In genomic region chr11:77108436-77108835, GRCh38 we compare ENCODE assay signal across 29 cellular contexts. TPM values are rescaled to one million over a fixed set of nuclear protein-coding genes. Genes with fewer than 3 reads are reported as not detected.
DNase-seq lines count a peak whose midpoint lies in the region; ATAC-seq, FAIRE-seq and TF ChIP-seq lines count a peak whose summit lies in the region.
"Had no signal": no experiment of that assay in that cellular context is flagged by ENCODE, and none has a peak within 500 bp of the region (broad histone marks: within the 10 kb centered on the region; RNA-seq: fewer than 3 reads in every experiment).

No MANE protein-coding gene starts in this region.

- H2BK12ac ChIP-seq in mesenchymal stem cell (ENCODE audit: low read length in 2 of 2), result peak overlapping the region in 1 of 2 experiments; percentile 61

- H3K4me3 ChIP-seq in adrenal gland (no peak overlapping the region), mesenchymal stem cell (ENCODE audit: insufficient read depth in 1 of 2, low read depth in 1 of 2, low read length in 2 of 2) (no peak overlapping the region), transverse colon (no peak overlapping the region)
- H3K4me3 ChIP-seq: left lung, right lobe of liver, SJSA1, tibial artery had no signal

- TF ChIP-seq EP300 in transverse colon (IDR thresholded peaks at IDR 0.05; ENCODE audit: low read depth), result no peak

- H3K27me3 Mint-ChIP-seq in activated CD8-positive, alpha-beta memory T cell treated with anti-CD3 and anti-CD28 coated beads, Interleukin-2, amount 10 ng/mL, durations not matched to agents 7 days and 5 days, result peaks cover 3% of the 10 kb centered on the region
- H3K27me3 Mint-ChIP-seq: activated CD4-positive, alpha-beta T cell treated with anti-CD3 and anti-CD28 coated beads, Interleukin-2, amount 10 ng/mL, durations not matched to agents 7 days and 5 days; activated naive CD8-positive, alpha-beta T cell; naive B cell; progenitor cell of endocrine pancreas had no signal

- no peak overlapping the region for H4K8ac ChIP-seq in mesenchymal stem cell (ENCODE audit: low read length)

- no peak overlapping the region for H3K23ac ChIP-seq in mesenchymal stem cell (ENCODE audit: low read length in 2 of 2)

- no peaks in the 10 kb centered on the region for H3K9me3 ChIP-seq in adrenal gland (replicated peaks in 1 of 3)
- no peaks in the 10 kb centered on the region for H3K9me3 ChIP-seq in mesenchymal stem cell (ENCODE audit: control insufficient read depth, low read length)
- H3K9me3 ChIP-seq in transverse colon, result no peaks in the 10 kb centered on the region
- H3K9me3 ChIP-seq: left lung, right lobe of liver, SJSA1, tibial artery had no signal

- H3K4me1 Mint-ChIP-seq in activated CD8-positive, alpha-beta memory T cell treated with anti-CD3 and anti-CD28 coated beads, Interleukin-2, amount 10 ng/mL, durations not matched to agents 7 days and 5 days, result peaks cover 2% of the 10 kb centered on the region

- no peak overlapping the region for H3K9ac ChIP-seq in mesenchymal stem cell (ENCODE audit: low read length)

- H3K4me2 ChIP-seq in mesenchymal stem cell (ENCODE audit: low read length, poor library complexity, severe bottlenecking), result no peak overlapping the region

- peak overlapping the region in 1 of 2 experiments; percentile 76 for H3K14ac ChIP-seq in mesenchymal stem cell (ENCODE audit: low read length in 2 of 2)

- H4K91ac ChIP-seq in mesenchymal stem cell (ENCODE audit: low read length), result no peak overlapping the region

- H3K36me3 ChIP-seq in adrenal gland (replicated peaks in 1 of 2) (no peaks in the 10 kb centered on the region), mesenchymal stem cell (ENCODE audit: control insufficient read depth in 1 of 2, insufficient read depth in 2 of 2, low read depth in 1 of 2, low read length in 2 of 2) (peaks cover 7 to 19% of the 10 kb centered on the region in 2 experiments), transverse colon (no peaks in the 10 kb centered on the region)
- H3K36me3 ChIP-seq: left lung, SJSA1 had no signal

- no peaks in the 10 kb centered on the region for H3K9me3 Mint-ChIP-seq in activated CD8-positive, alpha-beta memory T cell treated with anti-CD3 and anti-CD28 coated beads, Interleukin-2, amount 10 ng/mL, durations not matched to agents 7 days and 5 days (ENCODE audit: low read depth)
- H3K9me3 Mint-ChIP-seq: activated CD4-positive, alpha-beta T cell treated with anti-CD3 and anti-CD28 coated beads, Interleukin-2, amount 10 ng/mL, durations not matched to agents 7 days and 5 days; naive B cell had no signal

- peak overlapping the region in 1 of 2 experiments; percentile 45 for H3K4ac ChIP-seq in mesenchymal stem cell (ENCODE audit: low read depth in 1 of 2, low read length in 2 of 2)

- H2BK15ac ChIP-seq in mesenchymal stem cell (ENCODE audit: low read depth, poor library complexity, severe bottlenecking), result no peak overlapping the region

- H3K18ac ChIP-seq in mesenchymal stem cell (ENCODE audit: low read depth in 1 of 2, low read length in 2 of 2), result peak overlapping the region; percentile 11 to 63

- 0 out of 2 replicates have a peak, but pooled peaks have one; percentile 1 for TF ChIP-seq POLR2A in H54 (IDR thresholded peaks at IDR 0.05; ENCODE audit: low read depth, low read length)
- TF ChIP-seq POLR2A in adrenal gland (IDR thresholded peaks at IDR 0.05), result no peak
- no peak for TF ChIP-seq POLR2A in transverse colon (IDR thresholded peaks at IDR 0.05)

- H2AFZ ChIP-seq in mesenchymal stem cell (ENCODE audit: low read depth, low read length), result peak overlapping the region; percentile 6

- no peak overlapping the region for H2AK5ac ChIP-seq in mesenchymal stem cell (ENCODE audit: low read length, severe bottlenecking)

- no peaks in the 10 kb centered on the region for H3K36me3 Mint-ChIP-seq in activated CD8-positive, alpha-beta memory T cell treated with anti-CD3 and anti-CD28 coated beads, Interleukin-2, amount 10 ng/mL, durations not matched to agents 7 days and 5 days
- H3K36me3 Mint-ChIP-seq: activated naive CD8-positive, alpha-beta T cell; naive B cell had no signal

- no peak for FAIRE-seq in H54 (lab: Jason Lieb, UNC)
- FAIRE-seq: colon had no signal

- no peak overlapping the region for H2BK5ac ChIP-seq in mesenchymal stem cell (ENCODE audit: low read depth, low read length, poor library complexity, severe bottlenecking)

- H3K4me1 ChIP-seq in adrenal gland (replicated peaks in 1 of 2), result peaks cover 54 to 69% of the 10 kb centered on the region in 2 donors
- peaks cover 43% of the 10 kb centered on the region for H3K4me1 ChIP-seq in mesenchymal stem cell (ENCODE audit: control insufficient read depth, insufficient read depth, low read depth, low read length)
- H3K4me1 ChIP-seq in transverse colon, result peaks cover 20 to 58% (median 40%) of the 10 kb centered on the region in 4 donors
- H3K4me1 ChIP-seq: left lung had no signal

- in situ Hi-C loops in transverse colon (cut with MboI; ENCODE audit: low pct_ligation_motif_present in 1 of 4, low pct_unique_long_range_greater_than_20kb in 1 of 4, low sequenced_read_pairs in 3 of 4), result no loop called here

- WGBS in adrenal gland, 4 donors, result 82 to 92% (median 86%) methylated on average over 9 of the region's 9 CpGs
- WGBS in mesenchymal stem cell, result 95% methylated on average over 8 of the region's 9 CpGs
- WGBS in transverse colon (ENCODE audit: low coverage in 1 of 2), 2 donors, result 52 to 57% methylated on average over 3 to 9 of the region's 9 CpGs

- no peak overlapping the region for H2BK120ac ChIP-seq in mesenchymal stem cell (ENCODE audit: low read depth, low read length)

- TF ChIP-seq CTCF in adrenal gland (IDR thresholded peaks at IDR 0.05) (no peak), transverse colon (IDR thresholded peaks at IDR 0.05) (no peak)

- peak overlapping the region in 3 of 5 donors; percentile 70 to 73 (median 72) for H3K27ac ChIP-seq in adrenal gland
- H3K27ac ChIP-seq in mesenchymal stem cell (ENCODE audit: low read length, poor library complexity, severe bottlenecking), result no peak overlapping the region
- H3K27ac ChIP-seq in transverse colon, result peak overlapping the region; percentile 34 to 59 (median 53)
- H3K27ac ChIP-seq: epithelial cell of prostate, left lung, right lobe of liver, SJSA1, tibial artery had no signal

- CTCF ChIA-PET in activated CD8-positive, alpha-beta memory T cell treated with anti-CD3 and anti-CD28 coated beads, Interleukin-2, amount 10 ng/mL, durations not matched to agents 7 days and 5 days (lab: Charles Lee), result interaction anchor here (2.2 to 3.8 kb wide), 2 partner anchors 18 to 19 kb away, joined by 10 to 15 read pairs; no protein-coding TSS in a partner anchor

- no peak overlapping the region for H3K4me3 Mint-ChIP-seq in activated CD8-positive, alpha-beta memory T cell treated with anti-CD3 and anti-CD28 coated beads, Interleukin-2, amount 10 ng/mL, durations not matched to agents 7 days and 5 days
- H3K4me3 Mint-ChIP-seq: activated CD4-positive, alpha-beta T cell treated with anti-CD3 and anti-CD28 coated beads, Interleukin-2, amount 10 ng/mL, durations not matched to agents 7 days and 5 days; activated naive CD8-positive, alpha-beta T cell; naive B cell had no signal

- H3K27me3 ChIP-seq in adrenal gland (no peaks in the 10 kb centered on the region), mesenchymal stem cell (ENCODE audit: control insufficient read depth in 1 of 2, insufficient read depth in 1 of 2, low read length in 2 of 2) (no peaks in the 10 kb centered on the region), transverse colon (no peaks in the 10 kb centered on the region)
- H3K27me3 ChIP-seq: left lung, right lobe of liver, SJSA1, tibial artery had no signal

- DNase-seq in H54 (ENCODE audit: insufficient read length, low spot score), result no peak
- no peak for DNase-seq in adrenal gland
- no peak for DNase-seq in mesenchymal stem cell
- DNase-seq in transverse colon, result peak; percentile 46
- no peak for DNase-seq in stimulated activated naive CD4-positive, alpha-beta T cell (lab: John Stamatoyannopoulos, UW)
- no peak for DNase-seq in activated CD8-positive, alpha-beta memory T cell treated with anti-CD3 and anti-CD28 coated beads, Interleukin-2, amount 10 ng/mL, durations not matched to agents 7 days and 5 days
- DNase-seq: activated CD4-positive, alpha-beta T cell treated with anti-CD3 and anti-CD28 coated beads, Interleukin-2, amount 10 ng/mL, durations not matched to agents 7 days and 5 days; activated effector memory CD4-positive, alpha-beta T cell treated with Interleukin-2 at 50 U/mL for 16 hours; activated T-cell treated with anti-CD3 and anti-CD28 coated beads, Interleukin-2, amount 50 U/mL, for 1 hour; DND-41; effector CD4-positive, alpha-beta T cell; H7; naive B cell; NCI-H146; NCI-H748 treated with DMSO at 0.1 percent for 48 hours; stimulated activated CD4-positive, alpha-beta T cell treated with anti-CD3 and anti-CD28 coated beads, Interleukin-4, amount 100 ng/mL, for 1 hour; T-helper 1 cell had no signal

- peaks cover 6% of the 10 kb centered on the region for H3K79me1 ChIP-seq in mesenchymal stem cell (replicated peaks; ENCODE audit: low read length, poor library complexity, severe bottlenecking)

- H3K27ac Mint-ChIP-seq in activated CD8-positive, alpha-beta memory T cell treated with anti-CD3 and anti-CD28 coated beads, Interleukin-2, amount 10 ng/mL, durations not matched to agents 7 days and 5 days, result no peak overlapping the region
- H3K27ac Mint-ChIP-seq: activated CD4-positive, alpha-beta T cell treated with anti-CD3 and anti-CD28 coated beads, Interleukin-2, amount 10 ng/mL, durations not matched to agents 7 days and 5 days; activated naive CD8-positive, alpha-beta T cell; progenitor cell of endocrine pancreas had no signal

- intact Hi-C loops in adrenal gland (cut with DNase I) (no loop called here), transverse colon (cut with DNase I; ENCODE audit: low total_unique reads) (no loop called here)

- no peak for ATAC-seq in GM18907 (IDR thresholded peaks at IDR 0.05; ENCODE audit: unreplicated experiment)
- no peak for ATAC-seq in activated CD8-positive, alpha-beta memory T cell treated with anti-CD3 and anti-CD28 coated beads, Interleukin-2, amount 10 ng/mL, durations not matched to agents 7 days and 5 days

RNA-seq across cellular contexts. Expression of gene OMP, which starts 5.8 kb away (rescaled TPM):
- total RNA-seq in adrenal gland (under 1 TPM in 2 of 8 donors, not detected in 6; 0.50 to 0.92 TPM), transverse colon (100 to 1,000 TPM in 1 of 4 donors, 10 to 100 TPM in 3; 16.0 to 126 (median 49.4) TPM)
- 1 to 10 TPM in 1 of 3 donors, not detected in 2; 1.6 TPM for polyA plus RNA-seq in adrenal gland
- 0.19 TPM for polyA plus RNA-seq in mesenchymal stem cell (2013, experiment 1 of 2)
- polyA plus RNA-seq in mesenchymal stem cell (2013, experiment 2 of 2), result not detected
- not detected for total RNA-seq in activated CD8-positive, alpha-beta memory T cell treated with anti-CD3 and anti-CD28 coated beads, Interleukin-2, amount 10 ng/mL, durations not matched to agents 7 days and 5 days
- total RNA-seq: activated CD4-positive, alpha-beta T cell treated with anti-CD3 and anti-CD28 coated beads, Interleukin-2, amount 10 ng/mL, durations not matched to agents 7 days and 5 days; activated CD8-positive, alpha-beta memory T cell treated with anti-CD3 and anti-CD28 coated beads for 36 hours; H7; left lung; mesenteric fat pad; progenitor cell of endocrine pancreas; RPMI7951; SJSA1 had no signal

RNA-seq across cellular contexts. Expression of gene MYO7A, which starts 19.6 kb away (rescaled TPM):
- 100 to 1,000 TPM in 4 of 8 donors, 10 to 100 TPM in 4; 66.1 to 175 (median 102) TPM for total RNA-seq in adrenal gland
- 100 to 1,000 TPM in 1 of 3 donors, 10 to 100 TPM in 2; 46.8 to 150 (median 67.2) TPM for polyA plus RNA-seq in adrenal gland
- 0.04 TPM for polyA plus RNA-seq in mesenchymal stem cell (2013, experiment 1 of 2)
- polyA plus RNA-seq in mesenchymal stem cell (2013, experiment 2 of 2), result 0.03 TPM
- 10 to 100 TPM in 1 of 4 donors, 1 to 10 TPM in 3; 4.6 to 11.2 (median 5.5) TPM for total RNA-seq in transverse colon
- total RNA-seq in activated CD8-positive, alpha-beta memory T cell treated with anti-CD3 and anti-CD28 coated beads, Interleukin-2, amount 10 ng/mL, durations not matched to agents 7 days and 5 days, result under 1 TPM; 0.23 to 0.28 TPM
- total RNA-seq: SJSA1 had no signal

RNA-seq across cellular contexts. Expression of gene CAPN5, which starts 41.7 kb away (rescaled TPM):
- 10 to 100 TPM in 7 of 8 donors, 1 to 10 TPM in 1; 8.5 to 29.6 (median 21.3) TPM for total RNA-seq in adrenal gland
- polyA plus RNA-seq in adrenal gland, result 10 to 100 TPM in 2 of 3 donors, 1 to 10 TPM in 1; 7.7 to 27.8 (median 12.3) TPM
- polyA plus RNA-seq in mesenchymal stem cell (2013, experiment 1 of 2), result 26.0 TPM
- polyA plus RNA-seq in mesenchymal stem cell (2013, experiment 2 of 2), result 25.0 TPM
- 100 to 1,000 TPM; 210 to 290 (median 214) TPM for total RNA-seq in transverse colon
- total RNA-seq in activated CD8-positive, alpha-beta memory T cell treated with anti-CD3 and anti-CD28 coated beads, Interleukin-2, amount 10 ng/mL, durations not matched to agents 7 days and 5 days, result under 1 TPM; 0.20 to 0.28 TPM

Comparison
In these comparisons a context has a peak if more than half of its experiments do, and no peak if none do; other contexts are left out.
1. RNA of gene OMP, which starts 5.8 kb away (total RNA-seq): 16.0 to 126 TPM in transverse colon; 0.50 to 0.92 TPM in adrenal gland and not detected in activated CD8-positive, alpha-beta memory T cell treated with anti-CD3 and anti-CD28 coated beads, Interleukin-2, amount 10 ng/mL, durations not matched to agents 7 days and 5 days; every median in the first group is over 4 times any median in the second.
2. RNA of gene MYO7A, which starts 19.6 kb away (total RNA-seq): 66.1 to 175 TPM in adrenal gland; 4.6 to 11.2 TPM in transverse colon and 0.23 to 0.28 TPM in activated CD8-positive, alpha-beta memory T cell treated with anti-CD3 and anti-CD28 coated beads, Interleukin-2, amount 10 ng/mL, durations not matched to agents 7 days and 5 days; every median in the first group is over 4 times any median in the second.
3. RNA of gene CAPN5, which starts 41.7 kb away (total RNA-seq): 210 to 290 TPM in transverse colon and 8.5 to 29.6 TPM in adrenal gland; 0.20 to 0.28 TPM in activated CD8-positive, alpha-beta memory T cell treated with anti-CD3 and anti-CD28 coated beads, Interleukin-2, amount 10 ng/mL, durations not matched to agents 7 days and 5 days; every median in the first group is over 4 times any median in the second.